ENCODE assay signal across 15 cellular contexts in the genomic region with DNA sequence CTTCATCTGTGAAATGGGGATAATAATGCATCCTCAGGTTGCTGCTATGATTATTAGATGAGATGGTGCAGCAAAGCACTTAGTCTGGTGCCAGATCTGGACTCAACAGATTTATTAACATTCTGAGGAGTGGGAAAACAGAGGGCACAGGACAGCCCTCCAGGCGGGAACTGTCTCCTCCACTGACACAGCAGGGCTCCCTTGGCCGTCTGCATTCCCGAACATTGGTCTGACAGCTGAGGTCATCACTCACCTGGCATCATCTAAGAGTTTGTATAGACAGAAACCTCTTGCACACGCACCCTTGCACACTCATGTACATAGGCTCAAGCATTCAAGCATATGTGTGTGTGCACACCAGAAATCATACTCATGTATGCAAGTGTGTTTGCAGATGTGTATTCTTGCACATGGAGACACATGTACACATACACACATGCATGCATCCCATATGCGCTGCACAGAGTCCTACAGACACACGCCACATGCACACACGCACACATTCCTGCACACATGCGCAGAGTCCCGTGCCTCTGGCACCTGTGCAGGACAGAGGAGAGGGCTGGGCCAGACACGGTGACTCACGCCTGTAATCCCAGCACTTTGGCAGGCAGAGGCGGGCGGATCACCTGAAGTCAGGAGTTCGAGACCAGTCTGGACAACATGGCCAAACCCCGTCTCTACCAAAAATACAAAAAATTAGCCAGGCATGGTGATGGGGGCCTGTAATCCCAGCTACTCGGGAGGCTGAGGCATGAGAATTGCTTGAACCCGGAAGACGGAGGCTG.
DNase-seq lines count a peak whose midpoint lies in the region; ATAC-seq and TF ChIP-seq lines count a peak whose summit lies in the region.
"Had no signal": no experiment of that assay in that cellular context is flagged by ENCODE, and none has a peak within 500 bp of the region (broad histone marks: within the 10 kb centered on the region; RNA-seq: fewer than 3 reads in every experiment).

No MANE protein-coding gene starts in this region.

- TF ChIP-seq CTCF in heart left ventricle (IDR thresholded peaks at IDR 0.05), result no peak

- H3K36me3 ChIP-seq in heart left ventricle, result no peaks in the 10 kb centered on the region
- H3K36me3 ChIP-seq in neuronal stem cell (replicated peaks in 1 of 2; ENCODE audit: control insufficient read depth in 2 of 2, insufficient read depth in 2 of 2, low read length in 2 of 2), result no peaks in the 10 kb centered on the region

- no peaks in the 10 kb centered on the region for H3K27me3 ChIP-seq in heart left ventricle
- peaks cover 0 to 31% (median 2%) of the 10 kb centered on the region in 3 experiments for H3K27me3 ChIP-seq in neuronal stem cell (ENCODE audit: control insufficient read depth in 3 of 3, insufficient read depth in 3 of 3, low read depth in 1 of 3, low read length in 3 of 3)

- no peak overlapping the region for H2BK12ac ChIP-seq in neuronal stem cell (ENCODE audit: low read length)

- no peak overlapping the region for H2BK5ac ChIP-seq in neuronal stem cell (ENCODE audit: low read length)

- no peak overlapping the region for H3K18ac ChIP-seq in neuronal stem cell (ENCODE audit: low read length)

- no peak overlapping the region for H2AK5ac ChIP-seq in neuronal stem cell (ENCODE audit: low read depth, low read length)

- DNase-seq in Right ventricle myocardium inferior (ENCODE audit: missing footprints), result peak; percentile 18
- DNase-seq in heart left ventricle, result no peak
- no peak for DNase-seq in left colon
- DNase-seq in neuronal stem cell (ENCODE audit: low spot score), result no peak
- no peak for DNase-seq in pons (ENCODE audit: low spot score)
- DNase-seq in anterior cingulate cortex (lab: John Stamatoyannopoulos, UW), result no peak
- DNase-seq: CD8-positive, alpha-beta T cell; COR-L47; DMS153; DMS79 treated with DMSO at 0.1 percent for 48 hours; EL; H7 had no signal

- no peaks in the 10 kb centered on the region for H3K79me1 ChIP-seq in neuronal stem cell (ENCODE audit: low read depth, low read length)

- H3K9me3 ChIP-seq in heart left ventricle, result no peaks in the 10 kb centered on the region
- H3K9me3 ChIP-seq in neuronal stem cell (replicated peaks in 1 of 2; ENCODE audit: control insufficient read depth in 2 of 2, insufficient read depth in 1 of 2, low read depth in 1 of 2, low read length in 2 of 2), result no peaks in the 10 kb centered on the region

- H3K27ac ChIP-seq in heart left ventricle (no peak overlapping the region), neuronal stem cell (replicated peaks; ENCODE audit: low read length) (no peak overlapping the region)
- H3K27ac ChIP-seq: 22Rv1 had no signal

- H3K4me2 ChIP-seq in neuronal stem cell (ENCODE audit: insufficient read depth, low read length, poor library complexity, severe bottlenecking), result no peak overlapping the region
- H3K4me2 ChIP-seq: GM23338 had no signal

- H3K14ac ChIP-seq in neuronal stem cell (ENCODE audit: low read length), result no peak overlapping the region

- ATAC-seq in Right ventricle myocardium inferior (no peak), heart left ventricle (no peak), left colon (peak; percentile 39), GM18502 (IDR thresholded peaks at IDR 0.05; ENCODE audit: poor library complexity, unreplicated experiment) (no peak)
- ATAC-seq: CD8-positive, alpha-beta T cell; GM23338 had no signal

- no peak for TF ChIP-seq POLR2A in heart left ventricle (IDR thresholded peaks at IDR 0.05)

- H2BK120ac ChIP-seq in neuronal stem cell (ENCODE audit: low read depth, low read length), result no peak overlapping the region

- no peak overlapping the region for H3K4me3 ChIP-seq in heart left ventricle
- H3K4me3 ChIP-seq in neuronal stem cell (ENCODE audit: low read length in 2 of 2), result no peak overlapping the region
- H3K4me3 ChIP-seq: GM23338 had no signal

- no peak overlapping the region for H2AFZ ChIP-seq in neuronal stem cell (ENCODE audit: low read length)
- H2AFZ ChIP-seq: GM23338 had no signal

- H3K4me1 ChIP-seq in heart left ventricle (peaks cover 6 to 41% (median 24%) of the 10 kb centered on the region in 12 donors), neuronal stem cell (ENCODE audit: control insufficient read depth in 2 of 2, insufficient read depth in 1 of 2, low read depth in 1 of 2, low read length in 2 of 2) (peaks cover 6 to 8% of the 10 kb centered on the region in 2 donors)

- no peak overlapping the region for H4K8ac ChIP-seq in neuronal stem cell (ENCODE audit: low read depth, low read length)

- H4K91ac ChIP-seq in neuronal stem cell (ENCODE audit: low read depth, low read length, poor library complexity), result no peak overlapping the region

- H3K4ac ChIP-seq in neuronal stem cell (ENCODE audit: low read length), result no peak overlapping the region

- no peak overlapping the region for H2BK15ac ChIP-seq in neuronal stem cell (ENCODE audit: low read length)

- H3K9ac ChIP-seq in neuronal stem cell (ENCODE audit: low read depth, low read length, poor library complexity), result no peak overlapping the region

- H3K23ac ChIP-seq in neuronal stem cell (ENCODE audit: low read depth, low read length, poor library complexity), result peak overlapping the region; percentile 32

- WGBS in heart left ventricle, 4 donors, result 96 to 98% (median 97%) methylated on average over 17 to 18 of the region's 18 CpGs
- WGBS in neuronal stem cell (ENCODE audit: extremely low coverage in 2 of 2, insufficient read length in 2 of 2, insufficient replicate concordance in 1 of 2), 2 donors, result no CpG with 5 or more reads among the region's 18 CpGs

- intact Hi-C loops in Right ventricle myocardium inferior (cut with DNase I), result no loop called here
- intact Hi-C loops in heart left ventricle (cut with DNase I), result loop anchor here in 2 of 10 donors (5.0 kb wide), 2 partner anchors 55 to 115 kb away; no protein-coding TSS in a partner anchor
- intact Hi-C loops in left colon (cut with DNase I, micrococcal nuclease), result no loop called here
